36 cellular contexts compared by ENCODE assay signal in the genomic region with DNA sequence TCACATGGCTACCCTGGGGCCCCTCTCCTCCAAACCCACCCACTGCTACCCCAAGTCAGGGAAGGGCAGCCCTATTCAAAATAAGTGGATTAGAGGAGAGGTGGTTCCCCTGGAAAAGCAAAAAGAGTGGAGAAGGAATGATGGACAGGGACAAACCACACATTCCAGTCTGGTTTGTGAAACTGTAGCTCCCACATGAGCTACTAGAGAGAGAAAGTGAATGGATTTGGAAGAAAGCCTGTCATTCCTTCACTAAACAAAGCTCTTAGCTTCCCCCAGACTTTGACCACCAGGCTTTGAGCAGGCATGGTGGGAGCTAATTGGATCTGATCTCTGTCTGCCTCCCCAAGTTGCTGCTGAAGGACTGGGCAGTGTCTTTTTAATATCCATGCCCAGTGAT. TPM values are rescaled to one million over a fixed set of nuclear protein-coding genes. Genes with fewer than 3 reads are reported as not detected.
"Had no signal": no experiment of that assay in that cellular context is flagged by ENCODE, and none has a peak within 500 bp of the region (broad histone marks: within the 10 kb centered on the region; RNA-seq: fewer than 3 reads in every experiment).

No MANE protein-coding gene starts in this region.

- DNase-seq: activated B cell treated with CpG ODN at 0.5 μM for 24 hours; activated CD4-positive, alpha-beta memory T cell treated with anti-CD3 and anti-CD28 coated beads for 36 hours; activated CD4-positive, alpha-beta T cell treated with anti-CD3 and anti-CD28 coated beads for 4 hours; activated CD4-positive, alpha-beta T cell treated with anti-CD3 and anti-CD28 coated beads, Interleukin-2, amount 10 ng/mL, durations not matched to agents 24 days and 14 days; activated CD4-positive, alpha-beta T cell treated with anti-CD3 and anti-CD28 coated beads, Interleukin-2, amount 50 U/mL, for 1 hour; activated CD4-positive, alpha-beta T cell treated with anti-CD3 and anti-CD28 coated beads, Interleukin-2, amount 50 U/mL, for 4 hours; activated CD4-positive, CD25-positive, alpha-beta regulatory T cell treated with anti-CD3 and anti-CD28 coated beads, Interleukin-2, amount 50 U/mL, for 72 hours; activated CD8-positive, alpha-beta memory T cell treated with anti-CD3 and anti-CD28 coated beads, Interleukin-2, amount 50 U/mL, for 4 hours; activated CD8-positive, alpha-beta T cell treated with anti-CD3 and anti-CD28 coated beads for 36 hours; activated effector memory CD4-positive, alpha-beta T cell treated with anti-CD3 and anti-CD28 coated beads, Interleukin-2, amount 50 U/mL, for 16 hours; activated gamma-delta T cell treated with Interleukin-2 at 50 U/mL for 16 hours; activated naive CD4-positive, alpha-beta T cell; activated naive CD4-positive, alpha-beta T cell treated with anti-CD3 and anti-CD28 coated beads for 36 hours; activated naive CD4-positive, alpha-beta T cell treated with anti-CD3 and anti-CD28 coated beads, Interleukin-2, amount 50 U/mL, for 16 hours; activated naive CD8-positive, alpha-beta T cell treated with anti-CD3 and anti-CD28 coated beads for 36 hours; activated T-cell treated with anti-CD3 and anti-CD28 coated beads for 4 hours; activated T-cell treated with anti-CD3 and anti-CD28 coated beads, Interleukin-2, amount 50 U/mL, for 1 hour; activated T-cell treated with anti-CD3 and anti-CD28 coated beads, Interleukin-2, amount 50 U/mL, for 4 hours; activated T-cell treated with anti-CD3 and anti-CD28 coated beads, Interleukin-2, amount 50 U/mL, for 72 hours; adrenal gland; amniotic stem cell; aorta; body of pancreas; brain microvascular endothelial cell; central memory CD4-positive, alpha-beta T cell; T-helper 1 cell; T-helper 2 cell; T-helper 9 cell had no signal

- H3K9me3 ChIP-seq: adrenal gland, body of pancreas, breast epithelium had no signal

- H3K4me1 ChIP-seq: adrenal gland, body of pancreas, breast epithelium had no signal

- H3K36me3 ChIP-seq: adrenal gland, brain microvascular endothelial cell, breast epithelium had no signal

- H3K27ac ChIP-seq: adrenal gland, body of pancreas, brain microvascular endothelial cell, breast epithelium, VCaP had no signal

- ATAC-seq: activated CD8-positive, alpha-beta T cell treated with anti-CD3 and anti-CD28 coated beads for 36 hours; activated naive CD4-positive, alpha-beta T cell treated with anti-CD3 and anti-CD28 coated beads, Interleukin-2, amount 50 U/mL, for 72 hours; activated T-cell treated with anti-CD3 and anti-CD28 coated beads, Interleukin-2, amount 50 U/mL, for 4 hours; activated T-cell treated with anti-CD3 and anti-CD28 coated beads, Interleukin-2, amount 50 U/mL, for 72 hours; activated T-helper 17 cell treated with anti-CD3 and anti-CD28 coated beads, Interleukin-2, amount 50 U/mL, for 72 hours; body of pancreas had no signal

- H3K27me3 ChIP-seq: adrenal gland, body of pancreas, brain microvascular endothelial cell, breast epithelium had no signal

- H3K4me3 ChIP-seq: adrenal gland, body of pancreas, breast epithelium had no signal

RNA-seq across cellular contexts. Expression of a gene that starts 28.0 kb away (rescaled TPM):
- total RNA-seq: activated B cell treated with CpG ODN at 0.5 μM for 24 hours; activated CD4-positive, alpha-beta memory T cell treated with anti-CD3 and anti-CD28 coated beads for 36 hours; activated CD4-positive, alpha-beta T cell treated with anti-CD3 and anti-CD28 coated beads, Interleukin-2, amount 10 ng/mL, durations not matched to agents 24 days and 14 days; activated CD8-positive, alpha-beta memory T cell treated with anti-CD3 and anti-CD28 coated beads for 36 hours; activated CD8-positive, alpha-beta T cell treated with anti-CD3 and anti-CD28 coated beads for 36 hours; activated naive CD4-positive, alpha-beta T cell treated with anti-CD3 and anti-CD28 coated beads for 36 hours; activated naive CD4-positive, alpha-beta T cell treated with anti-CD3 and anti-CD28 coated beads, Interleukin-2, amount 50 U/mL, for 72 hours; activated naive CD8-positive, alpha-beta T cell treated with anti-CD3 and anti-CD28 coated beads for 36 hours; activated T-cell treated with anti-CD3 and anti-CD28 coated beads, Interleukin-2, amount 50 U/mL, for 4 hours; activated T-helper 1 cell treated with anti-CD3 and anti-CD28 coated beads, Interleukin-12 subunit alpha, Interleukin-12 subunit beta, Interleukin-2, Interleukin-4 antibody, amounts not matched to agents 30 ng/mL and 10 ng/mL and 1 ng/mL, durations not matched to agents 14 hours and 24 hours and 36 hours; activated T-helper 17 cell treated with anti-CD3 and anti-CD28 coated beads, Interleukin-2, amount 50 U/mL, for 72 hours; adrenal gland; aorta; body of pancreas; breast epithelium; cardiac septum; cerebellum had no signal
- polyA plus RNA-seq: adrenal gland, aorta had no signal

RNA-seq across cellular contexts. Expression of a gene that starts 45.6 kb away (rescaled TPM):
- total RNA-seq: activated B cell treated with CpG ODN at 0.5 μM for 24 hours; activated CD4-positive, alpha-beta memory T cell treated with anti-CD3 and anti-CD28 coated beads for 36 hours; activated CD4-positive, alpha-beta T cell treated with anti-CD3 and anti-CD28 coated beads, Interleukin-2, amount 10 ng/mL, durations not matched to agents 24 days and 14 days; activated CD8-positive, alpha-beta memory T cell treated with anti-CD3 and anti-CD28 coated beads for 36 hours; activated CD8-positive, alpha-beta T cell treated with anti-CD3 and anti-CD28 coated beads for 36 hours; activated naive CD4-positive, alpha-beta T cell treated with anti-CD3 and anti-CD28 coated beads for 36 hours; activated naive CD4-positive, alpha-beta T cell treated with anti-CD3 and anti-CD28 coated beads, Interleukin-2, amount 50 U/mL, for 72 hours; activated naive CD8-positive, alpha-beta T cell treated with anti-CD3 and anti-CD28 coated beads for 36 hours; activated T-cell treated with anti-CD3 and anti-CD28 coated beads, Interleukin-2, amount 50 U/mL, for 4 hours; activated T-cell treated with anti-CD3 and anti-CD28 coated beads, Interleukin-2, amount 50 U/mL, for 72 hours; activated T-helper 1 cell treated with anti-CD3 and anti-CD28 coated beads, Interleukin-12 subunit alpha, Interleukin-12 subunit beta, Interleukin-2, Interleukin-4 antibody, amounts not matched to agents 30 ng/mL and 10 ng/mL and 1 ng/mL, durations not matched to agents 14 hours and 24 hours and 36 hours; activated T-helper 17 cell treated with anti-CD3 and anti-CD28 coated beads, Interleukin-2, amount 50 U/mL, for 72 hours; body of pancreas; breast epithelium; cerebellum had no signal
